ENCODE assay signal across 8 cellular contexts in genomic region chr13:79386125-79386822, GRCh38. TPM values are rescaled to one million over a fixed set of nuclear protein-coding genes. Genes with fewer than 3 reads are reported as not detected.
DNase-seq lines count a peak whose midpoint lies in the region; ATAC-seq and TF ChIP-seq lines count a peak whose summit lies in the region.

No MANE protein-coding gene starts in this region.

- H3K4me1 Mint-ChIP-seq in activated CD4-positive, alpha-beta T cell treated with anti-CD3 and anti-CD28 coated beads, Interleukin-2, amount 10 ng/mL, durations not matched to agents 7 days and 5 days = peaks cover 66% of the 10 kb centered on the region
- peaks cover 51 to 94% (median 82%) of the 10 kb centered on the region in 7 donors for H3K4me1 Mint-ChIP-seq in naive thymus-derived CD4-positive, alpha-beta T cell

- peak overlapping the region; percentile 14 for H3K4me2 ChIP-seq in MM.1S (ENCODE audit: low read depth, low read length)

- CTCF ChIA-PET in activated CD4-positive, alpha-beta T cell treated with anti-CD3 and anti-CD28 coated beads, Interleukin-2, amount 10 ng/mL, durations not matched to agents 7 days and 5 days (lab: Charles Lee) = no interaction called here
- CTCF ChIA-PET in HEK293T (lab: Yijun Ruan, JAX) = no interaction called here
- CTCF ChIA-PET in naive thymus-derived CD4-positive, alpha-beta T cell (lab: Charles Lee) = no interaction called here

- H3K4me3 Mint-ChIP-seq in activated CD4-positive, alpha-beta T cell treated with anti-CD3 and anti-CD28 coated beads, Interleukin-2, amount 10 ng/mL, durations not matched to agents 7 days and 5 days = no peak overlapping the region
- H3K4me3 Mint-ChIP-seq in naive thymus-derived CD4-positive, alpha-beta T cell = peak overlapping the region in 7 of 10 donors; percentile 11 to 63 (median 34)

- H2AFZ ChIP-seq in MM.1S (ENCODE audit: low read length) = no peak overlapping the region

- H4K20me1 ChIP-seq in MM.1S (ENCODE audit: insufficient read depth, low read length) = peaks cover 53% of the 10 kb centered on the region

- no peak overlapping the region for H3K27ac Mint-ChIP-seq in activated CD4-positive, alpha-beta T cell treated with anti-CD3 and anti-CD28 coated beads, Interleukin-2, amount 10 ng/mL, durations not matched to agents 7 days and 5 days
- H3K27ac Mint-ChIP-seq in naive thymus-derived CD4-positive, alpha-beta T cell = peak overlapping the region in 2 of 9 donors; percentile 13 to 25

- DNase-seq in activated CD4-positive, alpha-beta T cell treated with anti-CD3 and anti-CD28 coated beads for 4 hours = peak; percentile 50 to 52
- DNase-seq in activated CD4-positive, alpha-beta T cell treated with anti-CD3 and anti-CD28 coated beads, Interleukin-2, amount 10 ng/mL, durations not matched to agents 7 days and 5 days = no peak
- no peak for DNase-seq in HEK293T (ENCODE audit: extremely low spot score)
- DNase-seq in MM.1S = no peak
- no peak for DNase-seq in naive thymus-derived CD4-positive, alpha-beta T cell
- no peak for DNase-seq in SIG-M5 (lab: John Stamatoyannopoulos, UW)
- DNase-seq in stimulated activated CD8-positive, alpha-beta memory T cell treated with anti-CD3 and anti-CD28 coated beads, Interleukin-4, amount 100 ng/mL, for 48 hours = no peak
- DNase-seq in MG63 = no peak

- H3K36me3 Mint-ChIP-seq in activated CD4-positive, alpha-beta T cell treated with anti-CD3 and anti-CD28 coated beads, Interleukin-2, amount 10 ng/mL, durations not matched to agents 7 days and 5 days (ENCODE audit: low read depth) = peaks cover 12% of the 10 kb centered on the region
- peaks cover 0 to 9% (median 7%) of the 10 kb centered on the region in 5 donors for H3K36me3 Mint-ChIP-seq in naive thymus-derived CD4-positive, alpha-beta T cell

- ATAC-seq in naive thymus-derived CD4-positive, alpha-beta T cell = peak; percentile 39

- H3K4me3 ChIP-seq in MM.1S (ENCODE audit: low read length) = no peak overlapping the region
- no peak overlapping the region for H3K4me3 ChIP-seq in naive thymus-derived CD4-positive, alpha-beta T cell (ENCODE audit: low read length)
- H3K4me3 ChIP-seq in MG63 = no peak overlapping the region

- POLR2A ChIA-PET in activated CD4-positive, alpha-beta T cell treated with anti-CD3 and anti-CD28 coated beads, Interleukin-2, amount 10 ng/mL, durations not matched to agents 7 days and 5 days (lab: Charles Lee) = no interaction called here
- POLR2A ChIA-PET in HEK293T (lab: Yijun Ruan, JAX) = no interaction called here
- POLR2A ChIA-PET in naive thymus-derived CD4-positive, alpha-beta T cell (lab: Charles Lee) = interaction anchor here (1.0 kb wide), 1 partner anchor 19 kb away, joined by 3 read pairs; no protein-coding TSS in a partner anchor

- TF ChIP-seq CTCF in MM.1S (IDR thresholded peaks at IDR 0.05; ENCODE audit: low read length) = no peak

- H3K9me3 ChIP-seq in MM.1S (replicated peaks; ENCODE audit: insufficient read depth, low read length) = no peaks in the 10 kb centered on the region
- H3K9me3 ChIP-seq in naive thymus-derived CD4-positive, alpha-beta T cell (ENCODE audit: control insufficient read depth in 2 of 3, low read length in 3 of 3) = no peaks in the 10 kb centered on the region
- H3K9me3 ChIP-seq in MG63 = no peaks in the 10 kb centered on the region; the same call in 1 of the 2 replicates

- peaks cover 38% of the 10 kb centered on the region for H3F3A ChIP-seq in MM.1S (ENCODE audit: insufficient read depth, low read length)

- intact Hi-C loops in naive thymus-derived CD4-positive, alpha-beta T cell (cut with micrococcal nuclease) = no loop called here

- H3K36me3 ChIP-seq in MM.1S (replicated peaks; ENCODE audit: insufficient read depth, low read length) (no peaks in the 10 kb centered on the region; the same call in 1 of the 2 replicates), MG63 (peaks cover 41% of the 10 kb centered on the region)
- H3K36me3 ChIP-seq in naive thymus-derived CD4-positive, alpha-beta T cell (ENCODE audit: control insufficient read depth in 2 of 3, insufficient read depth in 3 of 3, low read length in 3 of 3) = no peaks in the 10 kb centered on the region

- H3K9ac ChIP-seq in MM.1S (ENCODE audit: low read length) = no peak overlapping the region

- H3K9me2 ChIP-seq in MM.1S (replicated peaks; ENCODE audit: insufficient read depth, low read length) = no peaks in the 10 kb centered on the region

- H3K27ac ChIP-seq in MM.1S (ENCODE audit: low read length) = peak overlapping the region; percentile 50; the same call in 1 of the 2 replicates
- H3K27ac ChIP-seq in naive thymus-derived CD4-positive, alpha-beta T cell (ENCODE audit: low read depth, low read length) = no peak overlapping the region

- peaks cover 90% of the 10 kb centered on the region for H3K79me2 ChIP-seq in MM.1S (ENCODE audit: low read length)

- H3K27me3 ChIP-seq in MM.1S (replicated peaks; ENCODE audit: insufficient read depth, low read length) (no peaks in the 10 kb centered on the region), MG63 (no peaks in the 10 kb centered on the region)
- H3K27me3 ChIP-seq in naive thymus-derived CD4-positive, alpha-beta T cell (ENCODE audit: control insufficient read depth in 2 of 2, insufficient read depth in 2 of 2, low read length in 2 of 2) = no peaks in the 10 kb centered on the region

- no peaks in the 10 kb centered on the region for H3K9me3 Mint-ChIP-seq in activated CD4-positive, alpha-beta T cell treated with anti-CD3 and anti-CD28 coated beads, Interleukin-2, amount 10 ng/mL, durations not matched to agents 7 days and 5 days
- H3K9me3 Mint-ChIP-seq in naive thymus-derived CD4-positive, alpha-beta T cell = no peaks in the 10 kb centered on the region

- no peaks in the 10 kb centered on the region for H3K27me3 Mint-ChIP-seq in activated CD4-positive, alpha-beta T cell treated with anti-CD3 and anti-CD28 coated beads, Interleukin-2, amount 10 ng/mL, durations not matched to agents 7 days and 5 days
- no peaks in the 10 kb centered on the region for H3K27me3 Mint-ChIP-seq in naive thymus-derived CD4-positive, alpha-beta T cell

- peaks cover 58% of the 10 kb centered on the region for H3K4me1 ChIP-seq in MM.1S (ENCODE audit: low read length)
- H3K4me1 ChIP-seq in naive thymus-derived CD4-positive, alpha-beta T cell (ENCODE audit: control insufficient read depth in 2 of 2, insufficient read depth in 2 of 2, low read length in 2 of 2) = peaks cover 22 to 27% of the 10 kb centered on the region in 2 donors

TF ChIP-seq in HEK293T, 16 proteins besides CTCF, POLR2A, EP300 and RAD21:
- no peak for TF ChIP-seq FOXA1 (IDR thresholded peaks at IDR 0.05)
- 0 out of 2 replicates have a peak, but pooled peaks have one; percentile 6 for TF ChIP-seq ZNF384 (IDR thresholded peaks at IDR 0.05)
TF ChIP-seq in HEK293T: peak in this region for 1.

RNA-seq across cellular contexts. Expression of gene RBM26, which starts 19.8 kb away (rescaled TPM):
- total RNA-seq in activated CD4-positive, alpha-beta T cell treated with anti-CD3 and anti-CD28 coated beads, Interleukin-2, amount 10 ng/mL, durations not matched to agents 7 days and 5 days = 10 to 100 TPM; 55.8 to 69.5 TPM
- 100 to 1,000 TPM in 2 of 5 experiments, 10 to 100 TPM in 3; 75.4 to 136 (median 85.2) TPM for total RNA-seq in naive thymus-derived CD4-positive, alpha-beta T cell
- polyA plus RNA-seq in naive thymus-derived CD4-positive, alpha-beta T cell = 10 to 100 TPM; 15.7 to 18.8 TPM
- 22.7 and 24.6 TPM in 2 replicates for total RNA-seq in MG63 (2014; rRNA removed; shearing (Covaris generic); ENCODE audit: low replicate concordance)

Comparison
In these comparisons a context has a peak if more than half of its experiments do, and no peak if none do; other contexts are left out.
1. DNase-seq: peak in activated CD4-positive, alpha-beta T cell treated with anti-CD3 and anti-CD28 coated beads for 4 hours (2 of 2); none in activated CD4-positive, alpha-beta T cell treated with anti-CD3 and anti-CD28 coated beads, Interleukin-2, amount 10 ng/mL, durations not matched to agents 7 days and 5 days (single experiment), HEK293T (single experiment), MM.1S (single experiment), naive thymus-derived CD4-positive, alpha-beta T cell (0 of 9), SIG-M5 (single experiment), stimulated activated CD8-positive, alpha-beta memory T cell treated with anti-CD3 and anti-CD28 coated beads, Interleukin-4, amount 100 ng/mL, for 48 hours (single experiment) and MG63 (single experiment).